17 cellular contexts compared by ENCODE assay signal in the genomic region with DNA sequence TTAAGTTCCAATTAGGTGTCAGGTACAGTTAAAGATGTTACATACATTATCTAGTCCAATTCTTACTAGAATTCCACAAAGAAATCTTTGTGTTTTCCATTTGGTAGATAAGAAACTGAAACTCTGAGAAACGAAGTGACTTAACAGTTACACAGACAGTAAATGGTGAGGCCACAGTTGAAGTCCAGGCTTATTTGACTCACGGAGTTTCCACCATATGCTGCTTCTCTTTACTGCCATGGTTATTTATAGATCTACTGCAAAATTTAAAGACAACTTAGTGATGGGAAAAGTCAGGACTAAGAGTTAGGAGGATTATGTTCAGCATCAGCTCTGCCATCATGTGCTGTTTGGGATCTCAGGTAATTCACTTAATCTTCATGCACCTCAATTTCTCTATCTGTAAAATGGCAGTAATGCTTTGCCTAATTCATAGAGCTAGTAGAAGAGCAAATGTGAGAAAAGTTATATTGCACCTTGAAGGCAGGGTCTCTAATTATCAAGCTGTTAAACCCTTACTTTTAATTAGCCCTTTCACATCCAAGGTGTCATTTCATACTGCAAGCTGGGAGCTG. TPM values are rescaled to one million over a fixed set of nuclear protein-coding genes. Genes with fewer than 3 reads are reported as not detected.
DNase-seq lines count a peak whose midpoint lies in the region; ATAC-seq, FAIRE-seq and TF ChIP-seq lines count a peak whose summit lies in the region.
"Had no signal": no experiment of that assay in that cellular context is flagged by ENCODE, and none has a peak within 500 bp of the region (broad histone marks: within the 10 kb centered on the region; RNA-seq: fewer than 3 reads in every experiment).

No MANE protein-coding gene starts in this region.

- no peaks in the 10 kb centered on the region; the same call in 1 of the 3 replicates for H3K9me3 ChIP-seq in GM12878 (replicated peaks; ENCODE audit: control insufficient read depth, insufficient read depth, low read length)
- H3K9me3 ChIP-seq: BLaER1, breast epithelium, left ventricle myocardium inferior had no signal

- H3K4me1 ChIP-seq in GM12878 (ENCODE audit: control insufficient read depth, insufficient read depth, low read length): peaks cover 23% of the 10 kb centered on the region
- H3K4me1 ChIP-seq: BLaER1, breast epithelium, left ventricle myocardium inferior had no signal

- H3K4me1 Mint-ChIP-seq in T-helper 2 cell treated with Interferon-gamma antibody and Interleukin-4, amounts not matched to agents 5 μg/mL and 100 μg/mL, for 36 hours (ENCODE audit: low read depth): peaks cover 38% of the 10 kb centered on the region
- H3K4me1 Mint-ChIP-seq in osteocyte (ENCODE audit: unreplicated experiment): no peaks in the 10 kb centered on the region

- CTCF ChIA-PET in GM12878 (lab: Yijun Ruan, JAX): interaction anchor here (0.9 to 2.8 kb wide), 10 partner anchors 8 to 165 kb away, joined by 3 to 9 read pairs (median 5); no protein-coding TSS in a partner anchor

- peaks cover 37% of the 10 kb centered on the region for H3K9me3 Mint-ChIP-seq in T-helper 2 cell treated with Interferon-gamma antibody and Interleukin-4, amounts not matched to agents 5 μg/mL and 100 μg/mL, for 36 hours
- H3K9me3 Mint-ChIP-seq in osteocyte (ENCODE audit: unreplicated experiment): peaks cover 30% of the 10 kb centered on the region

- no peak for TF ChIP-seq RAD21 in GM12878 (IDR thresholded peaks at IDR 0.05; ENCODE audit: insufficient read depth, low read depth, low read length)

- H3K36me3 Mint-ChIP-seq in T-helper 2 cell treated with Interferon-gamma antibody and Interleukin-4, amounts not matched to agents 5 μg/mL and 100 μg/mL, for 36 hours (ENCODE audit: low read depth): peaks cover 36% of the 10 kb centered on the region
- no peaks in the 10 kb centered on the region for H3K36me3 Mint-ChIP-seq in osteocyte (ENCODE audit: unreplicated experiment)

- no TSS peak for BruUV-seq in GM12878 (replicated peaks; lab: Mats Ljungman, UMichigan)

- RAD21 ChIA-PET in GM12878 (lab: Charles Lee; ENCODE audit: unreplicated experiment): interaction anchor here (1.0 to 3.4 kb wide), 17 partner anchors 9 to 163 kb away, joined by 3 to 11 read pairs (median 5); no protein-coding TSS in a partner anchor

- H4K20me1 ChIP-seq in GM12878 (ENCODE audit: control insufficient read depth, insufficient read depth): no peaks in the 10 kb centered on the region
- H4K20me1 ChIP-seq: BLaER1 had no signal

- peak in 1 of 2 experiments; percentile 44; a peak in 1 of 4 replicates for TF ChIP-seq EP300 in GM12878 (IDR thresholded peaks at IDR 0.05; ENCODE audit: borderline replicate concordance in 1 of 2, control insufficient read depth in 1 of 2, low read depth in 2 of 2, low read length in 2 of 2)

- in situ Hi-C loops in GM12878 (cut with MboI): no loop called here

- TF ChIP-seq CTCF in GM12878 (IDR thresholded peaks at IDR 0.05 in 2 of 3, conservative IDR thresholded peaks at IDR 0.05 in 1 of 3; ENCODE audit: control insufficient read depth in 2 of 3, extremely low read depth in 1 of 3, insufficient read depth in 1 of 3, low read depth in 3 of 3, low read length in 3 of 3): no peak
- no peak for TF ChIP-seq CTCF in osteocyte (IDR thresholded peaks at IDR 0.05)

- peak; percentile 52 for ATAC-seq in GM21619 (IDR thresholded peaks at IDR 0.05; ENCODE audit: unreplicated experiment)
- ATAC-seq in GM12878: peak; percentile 66
- ATAC-seq: esophagus mucosa had no signal

- H3K27ac ChIP-seq in GM12878 (ENCODE audit: control insufficient read depth, insufficient read depth): no peak overlapping the region
- H3K27ac ChIP-seq: BLaER1, breast epithelium, left ventricle myocardium inferior had no signal

- no peak overlapping the region for H3K4me3 ChIP-seq in GM12878
- H3K4me3 ChIP-seq: BLaER1, breast epithelium, left ventricle myocardium inferior had no signal

- no peak overlapping the region for H3K9ac ChIP-seq in GM12878 (ENCODE audit: control insufficient read depth, insufficient read depth, low read length)
- H3K9ac ChIP-seq: BLaER1 had no signal

- POLR2A ChIA-PET in GM12878 (lab: Charles Lee): interaction anchor here (0.9 to 1.7 kb wide), 5 partner anchors 10 to 46 kb away, joined by 3 to 6 read pairs (median 3); no protein-coding TSS in a partner anchor

- peak overlapping the region; percentile 12 for H3K4me3 Mint-ChIP-seq in T-helper 2 cell treated with Interferon-gamma antibody and Interleukin-4, amounts not matched to agents 5 μg/mL and 100 μg/mL, for 36 hours
- H3K4me3 Mint-ChIP-seq in osteocyte (ENCODE audit: unreplicated experiment): no peak overlapping the region

- SMC1A ChIA-PET in GM12878 (lab: Charles Lee; ENCODE audit: uncharacterized antibody, unreplicated experiment): interaction anchor here (0.7 to 9.1 kb wide), 28 partner anchors 9 to 171 kb away, joined by 3 to 81 read pairs (median 4); no protein-coding TSS in a partner anchor

- no peaks in the 10 kb centered on the region for H3K27me3 ChIP-seq in GM12878 (replicated peaks in 1 of 2; ENCODE audit: control insufficient read depth in 2 of 2, insufficient read depth in 2 of 2, low read length in 1 of 2)
- H3K27me3 ChIP-seq: BLaER1, breast epithelium had no signal

- no peak for FAIRE-seq in GM12878 (lab: Jason Lieb, UNC)
- FAIRE-seq: H1 had no signal

- DNase-seq in T-helper 2 cell treated with Interferon-gamma antibody and Interleukin-4, amounts not matched to agents 5 μg/mL and 100 μg/mL, for 36 hours (ENCODE audit: low spot score): no peak
- DNase-seq in T-helper 2 cell (no peak), MV-4-11 (lab: John Stamatoyannopoulos, UW) (peak; percentile 74), GM12878 (ENCODE audit: low read depth, low spot score) (no peak), EL (no peak), osteocyte (ENCODE audit: extremely low spot score, unreplicated experiment) (no peak)
- DNase-seq in stimulated activated CD4-positive, alpha-beta T cell treated with anti-CD3 and anti-CD28 coated beads, Interleukin-4, amount 100 ng/mL, for 24 hours: no peak
- DNase-seq: DMS 273 treated with DMSO at 0.1 percent for 48 hours, left ventricle myocardium inferior, NCI-H2081 treated with DMSO at 0.1 percent for 48 hours, NCI-H524 treated with DMSO at 0.1 percent for 48 hours had no signal

- TF ChIP-seq POLR2A in GM12878 (IDR thresholded peaks at IDR 0.05; ENCODE audit: low read depth, low read length): no peak

- no peaks in the 10 kb centered on the region for H3K79me2 ChIP-seq in GM12878 (ENCODE audit: control insufficient read depth, insufficient read depth, low read length)

- peak overlapping the region; percentile 48; the same call in 1 of the 2 replicates for H2AFZ ChIP-seq in GM12878 (ENCODE audit: control insufficient read depth, low read depth, low read length)

- intact Hi-C loops in GM12878 (cut with micrococcal nuclease; ENCODE audit: unreplicated experiment): no loop called here

- H3K27me3 Mint-ChIP-seq in T-helper 2 cell treated with Interferon-gamma antibody and Interleukin-4, amounts not matched to agents 5 μg/mL and 100 μg/mL, for 36 hours (ENCODE audit: low read depth): no peaks in the 10 kb centered on the region
- H3K27me3 Mint-ChIP-seq in osteocyte (ENCODE audit: unreplicated experiment): no peaks in the 10 kb centered on the region

- H3K36me3 ChIP-seq in GM12878 (ENCODE audit: control insufficient read depth in 2 of 2, insufficient read depth in 2 of 2, low read length in 1 of 2): no peaks in the 10 kb centered on the region
- H3K36me3 ChIP-seq: BLaER1, breast epithelium, left ventricle myocardium inferior had no signal

- WGBS in GM12878 (ENCODE audit: insufficient coverage, insufficient replicate concordance, low lambda C conversion rate, missing lambda C conversion rate): 2% methylated on average over 2 of the region's 2 CpGs

- H3K4me2 ChIP-seq in GM12878 (ENCODE audit: control insufficient read depth, insufficient read depth): peak overlapping the region; percentile 44
- H3K4me2 ChIP-seq: BLaER1 had no signal

- peak overlapping the region; percentile 21 for H3K27ac Mint-ChIP-seq in T-helper 2 cell treated with Interferon-gamma antibody and Interleukin-4, amounts not matched to agents 5 μg/mL and 100 μg/mL, for 36 hours
- H3K27ac Mint-ChIP-seq in osteocyte (ENCODE audit: unreplicated experiment): no peak overlapping the region

TF ChIP-seq in GM12878, 131 proteins besides CTCF, POLR2A, EP300 and RAD21 (continues in another document):
- TF ChIP-seq IKZF2 (IDR thresholded peaks at IDR 0.05) (peak in 1 of 2 experiments; percentile 43; a peak in 1 of 4 replicates), NFIC (IDR thresholded peaks at IDR 0.05; ENCODE audit: low read depth, low read length) (peak; percentile 63; the same call in 1 of the 2 replicates), MEF2B (IDR thresholded peaks at IDR 0.05; ENCODE audit: partially characterized antibody, poor library complexity, severe bottlenecking) (peak; percentile 30), MYC (IDR thresholded peaks at IDR 0.05; ENCODE audit: insufficient read depth, insufficient read length, insufficient replicate concordance, low read length, severe bottlenecking) (no peak), MTA2 (IDR thresholded peaks at IDR 0.05; ENCODE audit: low read depth) (peak; percentile 36; the same call in 1 of the 2 replicates)

RNA-seq across cellular contexts. Expression of a gene that starts 26.2 kb away (rescaled TPM):
- total RNA-seq in GM12878 (2013; cell fraction: nucleolus; rRNA removed): 258 and 276 TPM in 2 replicates
- 42.2 and 59.8 TPM in 2 replicates for total RNA-seq in GM12878 (2014; rRNA removed)
- total RNA-seq in GM12878 (2014; rRNA removed; fragmentation: Illumina TruSeq; extraction: Trizol): 85.6 and 86.2 TPM in 2 replicates
- total RNA-seq in GM12878 (2021): 40.0 and 45.5 TPM in 2 replicates
- 26.8 TPM for polyA plus RNA-seq in GM12878 (2011; ENCODE audit: low read depth)
- 23.2 and 34.1 TPM in 2 replicates for polyA plus RNA-seq in GM12878 (2011; rRNA removed)
- 5.8 and 6.9 TPM in 2 replicates for polyA plus RNA-seq in GM12878 (2011; cell fraction: cytosol; rRNA removed)
- polyA plus RNA-seq in GM12878 (2011; cell fraction: nucleus; rRNA removed): 11.4 and 11.5 TPM in 2 replicates
- polyA plus RNA-seq in GM12878 (2012): 37.7 and 72.2 TPM in 2 replicates
- polyA plus RNA-seq in GM12878 (2014; fragmentation: Illumina TruSeq; extraction: Trizol): 84.1 and 112 TPM in 2 replicates
- polyA plus RNA-seq in GM12878 (2014; fragmentation: Nextera tagmentation; extraction: Ambion mirVana): 100 to 1,000 TPM in 1 of 2 experiments, 10 to 100 TPM in 1; 90.4 to 102 TPM
- 38.0 and 45.2 TPM in 2 replicates for polyA plus RNA-seq in GM12878 (2014; rRNA removed)
- polyA plus RNA-seq in GM12878 (2016; fragmentation: Nextera tagmentation; extraction: Ambion mirVana): 10 to 100 TPM; 39.5 to 44.5 TPM
- polyA minus RNA-seq in GM12878 (2011; rRNA and poly(A)+ RNA removed): 8.3 and 15.2 TPM in 2 replicates
- polyA minus RNA-seq in GM12878 (2011; cell fraction: cytosol; rRNA and poly(A)+ RNA removed): 3.3 and 9.0 TPM in 2 replicates
- polyA minus RNA-seq in GM12878 (2011; cell fraction: nucleus; rRNA and poly(A)+ RNA removed): 7.1 and 7.3 TPM in 2 replicates
- not detected in 2 replicates for total RNA-seq in osteocyte
- total RNA-seq: A172 had no signal

Comparison
In these comparisons a context has a peak if more than half of its experiments do, and no peak if none do; other contexts are left out.
1. RNA of a gene that starts 26.2 kb away (total RNA-seq): 40.0 to 276 TPM in GM12878; not detected in osteocyte; every median in the first group is over 10 times any median in the second.